In the genomic region with DNA sequence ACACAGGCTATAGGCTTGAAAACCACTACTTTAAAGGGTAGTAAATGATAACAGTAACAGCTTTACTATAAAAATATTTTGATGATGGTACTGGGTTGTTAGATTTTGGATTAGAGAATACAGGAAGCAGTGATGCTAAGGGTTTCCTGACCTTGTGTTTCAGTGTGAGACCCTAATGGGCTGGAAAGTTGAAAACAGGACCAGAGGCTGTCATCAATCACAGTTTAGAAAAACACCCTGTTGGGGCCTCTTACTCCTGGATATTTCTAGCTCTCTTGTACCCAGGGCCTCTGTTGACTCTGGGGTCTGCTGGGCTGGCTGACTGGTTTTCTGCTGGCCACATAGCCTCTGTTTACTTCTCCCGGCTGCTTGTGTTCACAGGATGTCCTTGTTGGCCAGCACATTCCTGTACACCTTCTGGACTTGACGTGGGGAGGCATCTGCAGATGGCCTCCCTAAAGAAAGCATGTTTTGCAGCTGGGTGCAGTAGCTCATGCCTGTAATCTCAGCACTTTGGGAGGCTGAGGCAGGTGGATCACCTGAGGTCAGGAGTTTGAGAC, we compare ENCODE assay signal across 16 cellular contexts.
"Had no signal": no experiment of that assay in that cellular context is flagged by ENCODE, and none has a peak within 500 bp of the region (broad histone marks: within the 10 kb centered on the region; RNA-seq: fewer than 3 reads in every experiment).

No MANE protein-coding gene starts in this region.

- DNase-seq: activated B cell treated with CpG ODN at 0.5 μM for 24 hours; activated CD4-positive, alpha-beta T cell treated with anti-CD3 and anti-CD28 coated beads for 48 hours; activated CD8-positive, alpha-beta T cell treated with anti-CD3 and anti-CD28 coated beads for 36 hours; activated effector memory CD4-positive, alpha-beta T cell treated with Interleukin-2 at 50 U/mL for 16 hours; activated naive CD4-positive, alpha-beta T cell treated with anti-CD3 and anti-CD28 coated beads, Interleukin-2, amount 50 U/mL, for 16 hours; activated T-cell treated with anti-CD3 and anti-CD28 coated beads, Interleukin-2, amount 50 U/mL, for 4 hours; adrenal gland; effector memory CD8-positive, alpha-beta T cell; islet precursor cell; stimulated activated CD4-positive, alpha-beta T cell treated with anti-CD3 and anti-CD28 coated beads, Interleukin-2, amount 100 ng/mL, for 48 hours; SW 1271 had no signal

- H3K27ac ChIP-seq: cardiac muscle cell, hepatocyte had no signal

- H3K36me3 ChIP-seq: adrenal gland, cardiac muscle cell had no signal

- H3K4me3 ChIP-seq: adrenal gland, cardiac muscle cell, gastroesophageal sphincter, hepatocyte had no signal

- H3K27me3 ChIP-seq: adrenal gland, cardiac muscle cell, gastroesophageal sphincter, hepatocyte had no signal

- ATAC-seq: activated CD8-positive, alpha-beta T cell treated with anti-CD3 and anti-CD28 coated beads for 36 hours; activated T-cell treated with anti-CD3 and anti-CD28 coated beads, Interleukin-2, amount 50 U/mL, for 4 hours; effector memory CD8-positive, alpha-beta T cell; left lobe of liver; stimulated activated memory B cell treated with anti-CD40 and anti-IgM and Interleukin-4, amounts not matched to agents 10 μg/mL and 1 μg/mL and 100 μg/mL, for 72 hours had no signal

- H3K9me3 ChIP-seq: adrenal gland, gastroesophageal sphincter had no signal
